Comparison of ENCODE assay signal across 25 cellular contexts in the genomic region with DNA sequence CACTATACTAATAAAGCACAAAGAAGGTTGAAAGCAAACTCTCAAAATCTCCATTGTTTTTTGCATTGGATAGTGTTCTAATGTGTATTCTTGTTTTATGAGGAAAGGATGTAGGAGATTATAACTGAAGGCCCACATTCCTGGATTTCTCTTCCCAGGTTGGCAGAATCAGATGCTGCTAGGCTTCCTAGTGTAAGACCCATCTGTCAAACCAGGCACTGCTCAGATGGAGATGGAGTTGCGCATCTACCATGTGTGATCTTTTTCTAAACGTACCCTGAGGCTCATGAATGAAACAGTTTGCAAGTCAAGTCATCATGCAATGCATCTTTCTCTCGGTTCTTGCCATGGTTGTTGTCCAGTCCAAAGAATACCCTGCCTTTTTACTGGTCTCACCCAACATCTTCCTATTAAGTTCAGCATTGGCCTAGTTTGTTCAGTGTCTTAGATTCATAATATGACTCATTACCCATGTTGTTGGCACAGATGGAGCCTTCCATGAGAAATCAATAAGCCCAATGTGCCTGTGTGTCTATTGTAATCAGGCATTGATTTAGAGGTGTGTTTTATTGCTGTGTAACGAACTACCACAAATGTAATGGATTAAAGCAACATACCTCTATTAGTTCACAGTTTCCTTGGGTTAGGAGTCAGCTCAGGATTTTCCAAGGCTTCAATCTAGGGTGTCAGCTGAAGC.
"Had no signal": no experiment of that assay in that cellular context is flagged by ENCODE, and none has a peak within 500 bp of the region (broad histone marks: within the 10 kb centered on the region; RNA-seq: fewer than 3 reads in every experiment).

No MANE protein-coding gene starts in this region.

- H3K9me3 ChIP-seq: adrenal gland had no signal

- H3K9me3 Mint-ChIP-seq: activated CD4-positive, alpha-beta T cell treated with anti-CD3 and anti-CD28 coated beads, Interleukin-2, amount 10 ng/mL, durations not matched to agents 7 days and 5 days; activated T-cell treated with anti-CD3 and anti-CD28 coated beads, Interleukin-2, amount 50 U/mL, for 24 hours; activated T-helper 2 cell treated with anti-CD3 and anti-CD28 coated beads, Interferon-gamma antibody, Interleukin-2, Interleukin-4, amounts not matched to agents 10 μg/mL and 5 μg/mL and 100 μg/mL, durations not matched to agents 14 hours and 24 hours and 36 hours; T-helper 1 cell treated with Interleukin-12 subunit alpha and Interleukin-12 subunit beta and Interleukin-4 antibody, amounts not matched to agents 30 μg/mL and 1 μg/mL, for 36 hours; T-helper 2 cell treated with Interferon-gamma antibody and Interleukin-4, amounts not matched to agents 5 μg/mL and 100 μg/mL, for 36 hours had no signal

- H3K4me1 ChIP-seq: adrenal gland, SJCRH30 had no signal

- H3K27me3 ChIP-seq: adrenal gland, brain microvascular endothelial cell, SJCRH30 had no signal

- H3K27ac Mint-ChIP-seq: activated CD4-positive, alpha-beta T cell treated with anti-CD3 and anti-CD28 coated beads for 36 hours; activated CD4-positive, alpha-beta T cell treated with anti-CD3 and anti-CD28 coated beads, Interleukin-2, amount 10 ng/mL, durations not matched to agents 7 days and 5 days; activated CD8-positive, alpha-beta T cell treated with anti-CD3 and anti-CD28 coated beads, Interleukin-2, amount 10 ng/mL, durations not matched to agents 7 days and 5 days; activated naive CD4-positive, alpha-beta T cell treated with anti-CD3 and anti-CD28 coated beads, Interleukin-2, amount 50 U/mL, for 72 hours; activated T-cell treated with anti-CD3 and anti-CD28 coated beads, Interleukin-2, amount 50 U/mL, for 24 hours; activated T-helper 2 cell treated with anti-CD3 and anti-CD28 coated beads, Interferon-gamma antibody, Interleukin-2, Interleukin-4, amounts not matched to agents 10 μg/mL and 5 μg/mL and 100 μg/mL, durations not matched to agents 14 hours and 24 hours and 36 hours; T-helper 1 cell treated with Interleukin-12 subunit alpha and Interleukin-12 subunit beta and Interleukin-4 antibody, amounts not matched to agents 30 μg/mL and 1 μg/mL, for 36 hours; T-helper 2 cell treated with Interferon-gamma antibody and Interleukin-4, amounts not matched to agents 5 μg/mL and 100 μg/mL, for 36 hours had no signal

- H3K4me3 Mint-ChIP-seq: activated CD4-positive, alpha-beta T cell treated with anti-CD3 and anti-CD28 coated beads for 36 hours; activated CD4-positive, alpha-beta T cell treated with anti-CD3 and anti-CD28 coated beads, Interleukin-2, amount 10 ng/mL, durations not matched to agents 7 days and 5 days; activated CD8-positive, alpha-beta T cell treated with anti-CD3 and anti-CD28 coated beads, Interleukin-2, amount 10 ng/mL, durations not matched to agents 7 days and 5 days; activated T-cell treated with anti-CD3 and anti-CD28 coated beads, Interleukin-2, amount 50 U/mL, for 24 hours; T-helper 1 cell treated with Interleukin-12 subunit alpha and Interleukin-12 subunit beta and Interleukin-4 antibody, amounts not matched to agents 30 μg/mL and 1 μg/mL, for 36 hours; T-helper 2 cell treated with Interferon-gamma antibody and Interleukin-4, amounts not matched to agents 5 μg/mL and 100 μg/mL, for 36 hours had no signal

- H3K27ac ChIP-seq: adrenal gland, brain microvascular endothelial cell, SJCRH30, SK-N-MC had no signal

- H3K36me3 Mint-ChIP-seq: activated naive CD4-positive, alpha-beta T cell treated with anti-CD3 and anti-CD28 coated beads, Interleukin-2, amount 50 U/mL, for 72 hours had no signal

- DNase-seq: activated CD4-positive, alpha-beta T cell treated with anti-CD3 and anti-CD28 coated beads for 36 hours; activated CD4-positive, alpha-beta T cell treated with anti-CD3 and anti-CD28 coated beads, Interleukin-2, amount 10 ng/mL, durations not matched to agents 7 days and 5 days; activated CD4-positive, alpha-beta T cell treated with anti-CD3 and anti-CD28 coated beads, Interleukin-2, amount 50 U/mL, for 48 hours; activated CD8-positive, alpha-beta T cell treated with anti-CD3 and anti-CD28 coated beads, Interleukin-2, amount 10 ng/mL, durations not matched to agents 7 days and 5 days; activated gamma-delta T cell; activated naive CD4-positive, alpha-beta T cell treated with Interleukin-2 at 50 U/mL for 16 hours; activated T-cell treated with anti-CD3 and anti-CD28 coated beads, Interleukin-2, amount 50 U/mL, for 24 hours; adrenal gland; brain microvascular endothelial cell; central memory CD4-positive, alpha-beta T cell; NCI-H1092 treated with DMSO at 0.1 percent for 48 hours; NCI-H1417; NCI-H1930; NCI-H2081 treated with DMSO at 0.1 percent for 48 hours; NCI-H345; NCI-H524 treated with DMSO at 0.1 percent for 48 hours; SHP77; SJCRH30 had no signal

- H3K36me3 ChIP-seq: adrenal gland, brain microvascular endothelial cell, SJCRH30 had no signal

- ATAC-seq: activated CD4-positive, alpha-beta T cell treated with anti-CD3 and anti-CD28 coated beads for 36 hours; activated CD8-positive, alpha-beta T cell treated with anti-CD3 and anti-CD28 coated beads, Interleukin-2, amount 10 ng/mL, durations not matched to agents 7 days and 5 days; activated naive CD4-positive, alpha-beta T cell treated with anti-CD3 and anti-CD28 coated beads, Interleukin-2, amount 50 U/mL, for 72 hours; K562; Panc1 had no signal

- H3K4me3 ChIP-seq: adrenal gland, K562, SJCRH30, SK-N-MC had no signal

- H3K4me1 Mint-ChIP-seq: activated CD4-positive, alpha-beta T cell treated with anti-CD3 and anti-CD28 coated beads for 36 hours; activated CD4-positive, alpha-beta T cell treated with anti-CD3 and anti-CD28 coated beads, Interleukin-2, amount 10 ng/mL, durations not matched to agents 7 days and 5 days had no signal
